In the genomic region with DNA sequence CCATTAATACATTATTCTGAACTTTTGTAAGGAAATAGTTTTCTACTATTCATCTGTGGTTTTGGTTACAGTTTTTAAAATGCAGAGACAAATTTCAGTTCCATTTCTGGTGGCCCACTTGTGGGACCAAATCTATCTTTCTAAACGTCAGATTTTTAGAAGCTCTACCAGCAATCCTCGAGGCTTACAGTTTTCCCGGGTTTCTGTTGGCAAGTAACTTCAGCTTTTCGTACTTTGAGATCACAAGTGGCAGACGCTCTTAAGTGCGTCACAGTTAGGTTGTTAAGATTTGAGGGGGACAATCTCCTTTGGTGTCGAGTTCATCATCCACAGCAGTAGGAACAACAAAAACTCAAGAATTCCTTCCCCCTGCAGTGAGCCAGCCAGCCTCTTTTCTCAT, we compare ENCODE assay signal across 15 cellular contexts.
DNase-seq lines count a peak whose midpoint lies in the region; ATAC-seq, FAIRE-seq and TF ChIP-seq lines count a peak whose summit lies in the region.
"Had no signal": no experiment of that assay in that cellular context is flagged by ENCODE, and none has a peak within 500 bp of the region (broad histone marks: within the 10 kb centered on the region; RNA-seq: fewer than 3 reads in every experiment).

No MANE protein-coding gene starts in this region.

- RAD21 ChIA-PET in GM12878 (lab: Charles Lee; ENCODE audit: unreplicated experiment) = interaction anchor here (0.7 to 5.5 kb wide), 10 partner anchors 10 to 1195 kb away, joined by 3 to 59 read pairs (median 8); no protein-coding TSS in a partner anchor

- TF ChIP-seq EP300 in GM12878 (IDR thresholded peaks at IDR 0.05; ENCODE audit: borderline replicate concordance in 1 of 2, control insufficient read depth in 1 of 2, low read depth in 2 of 2, low read length in 2 of 2) = peak in 1 of 2 experiments; percentile 56; a peak in 1 of 4 replicates

- H3K4me3 Mint-ChIP-seq in stimulated activated naive CD8-positive, alpha-beta T cell treated with anti-CD3 and anti-CD28 coated beads, Interleukin-15, Interleukin-2, amounts not matched to agents 100 ng/mL and 50 ng/mL, for 24 hours = peak overlapping the region; percentile 63

- ATAC-seq in stimulated activated naive CD8-positive, alpha-beta T cell treated with anti-CD3 and anti-CD28 coated beads, Interleukin-15, Interleukin-2, amounts not matched to agents 100 U/mL and 50 U/mL, for 24 hours = no peak
- peak; percentile 6 for ATAC-seq in HG03520 (IDR thresholded peaks at IDR 0.05; ENCODE audit: unreplicated experiment)
- peak; percentile 25 for ATAC-seq in GM12878
- ATAC-seq: HepG2 had no signal

- peaks cover 36% of the 10 kb centered on the region for H3K36me3 Mint-ChIP-seq in stimulated activated naive CD8-positive, alpha-beta T cell treated with anti-CD3 and anti-CD28 coated beads, Interleukin-15, Interleukin-2, amounts not matched to agents 100 ng/mL and 50 ng/mL, for 24 hours (ENCODE audit: low read depth)

- no peak for TF ChIP-seq POLR2A in GM12878 (IDR thresholded peaks at IDR 0.05; ENCODE audit: low read depth, low read length)
- no peak for TF ChIP-seq POLR2A in Peyer's patch (IDR thresholded peaks at IDR 0.05)

- peak overlapping the region; percentile 61; the same call in 1 of the 2 replicates for H3K9ac ChIP-seq in GM12878 (ENCODE audit: control insufficient read depth, insufficient read depth, low read length)
- H3K9ac ChIP-seq: SK-N-SH had no signal

- peak overlapping the region; percentile 88 for H3K27ac Mint-ChIP-seq in stimulated activated naive CD8-positive, alpha-beta T cell treated with anti-CD3 and anti-CD28 coated beads, Interleukin-15, Interleukin-2, amounts not matched to agents 100 ng/mL and 50 ng/mL, for 24 hours

- no peaks in the 10 kb centered on the region for H3K27me3 ChIP-seq in GM12878 (replicated peaks in 1 of 2; ENCODE audit: control insufficient read depth in 2 of 2, insufficient read depth in 2 of 2, low read length in 1 of 2)
- no peaks in the 10 kb centered on the region for H3K27me3 ChIP-seq in effector memory CD4-positive, alpha-beta T cell (replicated peaks; ENCODE audit: control insufficient read depth, insufficient read depth, low read length, poor library complexity, severe bottlenecking)
- no peaks in the 10 kb centered on the region for H3K27me3 ChIP-seq in Peyer's patch

- peaks cover 96% of the 10 kb centered on the region for H3K79me2 ChIP-seq in GM12878 (ENCODE audit: control insufficient read depth, insufficient read depth, low read length)

- no peaks in the 10 kb centered on the region; a peak in 1 of 4 replicates for H3K36me3 ChIP-seq in GM12878 (ENCODE audit: control insufficient read depth in 2 of 2, insufficient read depth in 2 of 2, low read length in 1 of 2)
- no peaks in the 10 kb centered on the region for H3K36me3 ChIP-seq in effector memory CD4-positive, alpha-beta T cell (ENCODE audit: control insufficient read depth, insufficient read depth, low read length)
- no peaks in the 10 kb centered on the region for H3K36me3 ChIP-seq in Peyer's patch
- H3K36me3 ChIP-seq: prostate gland had no signal

- H3K27ac ChIP-seq in GM12878 (ENCODE audit: control insufficient read depth, insufficient read depth) (peak overlapping the region; percentile 87), Peyer's patch (no peak overlapping the region)
- no peak overlapping the region for H3K27ac ChIP-seq in effector memory CD4-positive, alpha-beta T cell (ENCODE audit: insufficient read depth, low read length, poor library complexity, severe bottlenecking)
- H3K27ac ChIP-seq: prostate gland had no signal

- no peak for FAIRE-seq in GM12878 (lab: Jason Lieb, UNC)
- FAIRE-seq: HepG2 had no signal

- SMC1A ChIA-PET in GM12878 (lab: Charles Lee; ENCODE audit: uncharacterized antibody, unreplicated experiment) = interaction anchor here (0.6 to 20.9 kb wide), 14 partner anchors 9 to 157 kb away, joined by 3 to 301 read pairs (median 7); no protein-coding TSS in a partner anchor

- H3K4me1 ChIP-seq in GM12878 (ENCODE audit: control insufficient read depth, insufficient read depth, low read length) = peaks cover 64% of the 10 kb centered on the region
- peaks cover 3% of the 10 kb centered on the region for H3K4me1 ChIP-seq in effector memory CD4-positive, alpha-beta T cell (ENCODE audit: control insufficient read depth, insufficient read depth, low read length, poor library complexity, severe bottlenecking)
- peaks cover 0 to 43% (median 12%) of the 10 kb centered on the region in 4 donors for H3K4me1 ChIP-seq in Peyer's patch
- H3K4me1 ChIP-seq: prostate gland had no signal

- no TSS peak for BruUV-seq in GM12878 (replicated peaks; lab: Mats Ljungman, UMichigan)

- no peak overlapping the region for H3K4me3 ChIP-seq in GM12878
- no peak overlapping the region for H3K4me3 ChIP-seq in effector memory CD4-positive, alpha-beta T cell (ENCODE audit: insufficient read depth, low read depth, low read length, poor library complexity, severe bottlenecking)
- no peak overlapping the region for H3K4me3 ChIP-seq in Peyer's patch
- H3K4me3 ChIP-seq: prostate gland had no signal

- intact Hi-C loops in GM12878 (cut with micrococcal nuclease; ENCODE audit: unreplicated experiment) = loop anchor here (2.0 to 5.0 kb wide), 2 partner anchors 19 to 429 kb away; no protein-coding TSS in a partner anchor

- no peaks in the 10 kb centered on the region for H3K9me3 ChIP-seq in GM12878 (replicated peaks; ENCODE audit: control insufficient read depth, insufficient read depth, low read length)
- no peaks in the 10 kb centered on the region for H3K9me3 ChIP-seq in effector memory CD4-positive, alpha-beta T cell (ENCODE audit: control insufficient read depth, low read length)
- no peaks in the 10 kb centered on the region for H3K9me3 ChIP-seq in Peyer's patch
- H3K9me3 ChIP-seq: prostate gland, SK-N-SH had no signal

- H3K4me1 Mint-ChIP-seq in stimulated activated naive CD8-positive, alpha-beta T cell treated with anti-CD3 and anti-CD28 coated beads, Interleukin-15, Interleukin-2, amounts not matched to agents 100 ng/mL and 50 ng/mL, for 24 hours (ENCODE audit: low read depth) = peaks cover 85% of the 10 kb centered on the region

- no peak overlapping the region for H2AFZ ChIP-seq in GM12878 (ENCODE audit: control insufficient read depth, low read depth, low read length)

- no peak for DNase-seq in stimulated activated naive CD8-positive, alpha-beta T cell treated with anti-CD3 and anti-CD28 coated beads, Interleukin-15, Interleukin-2, amounts not matched to agents 100 U/mL and 50 U/mL, for 24 hours
- DNase-seq in GM12878 (ENCODE audit: low read depth, low spot score) (no peak), DMS79 treated with DMSO at 0.1 percent for 48 hours (lab: John Stamatoyannopoulos, UW) (no peak), Peyer's patch (no peak), NCI-H2227 treated with DMSO at 0.1 percent for 48 hours (lab: John Stamatoyannopoulos, UW) (no peak)
- DNase-seq in effector memory CD4-positive, alpha-beta T cell = no peak
- DNase-seq: activated CD4-positive, CD25-positive, alpha-beta regulatory T cell treated with anti-CD3 and anti-CD28 coated beads, Interleukin-2, amount 50 U/mL, for 72 hours; AML-193; cortex of kidney; NCI-H187; SK-N-SH had no signal

- POLR2A ChIA-PET in GM12878 (lab: Charles Lee) = interaction anchor here (0.6 to 1.9 kb wide), 10 partner anchors 14 to 82 kb away, joined by 3 to 14 read pairs (median 4); no protein-coding TSS in a partner anchor

- 18% methylated on average over 7 of the region's 7 CpGs for WGBS in GM12878 (ENCODE audit: insufficient coverage, insufficient replicate concordance, low lambda C conversion rate, missing lambda C conversion rate)

- peak overlapping the region; percentile 79 for H3K4me2 ChIP-seq in GM12878 (ENCODE audit: control insufficient read depth, insufficient read depth)
- H3K4me2 ChIP-seq: SK-N-SH had no signal

- TF ChIP-seq RAD21 in GM12878 (IDR thresholded peaks at IDR 0.05; ENCODE audit: insufficient read depth, low read depth, low read length) = no peak

- no peaks in the 10 kb centered on the region for H3K27me3 Mint-ChIP-seq in stimulated activated naive CD8-positive, alpha-beta T cell treated with anti-CD3 and anti-CD28 coated beads, Interleukin-15, Interleukin-2, amounts not matched to agents 100 ng/mL and 50 ng/mL, for 24 hours

- no peaks in the 10 kb centered on the region for H4K20me1 ChIP-seq in GM12878 (ENCODE audit: control insufficient read depth, insufficient read depth)

- no peaks in the 10 kb centered on the region for H3K9me3 Mint-ChIP-seq in stimulated activated naive CD8-positive, alpha-beta T cell treated with anti-CD3 and anti-CD28 coated beads, Interleukin-15, Interleukin-2, amounts not matched to agents 100 ng/mL and 50 ng/mL, for 24 hours

- CTCF ChIA-PET in GM12878 (lab: Yijun Ruan, JAX) = interaction anchor here (0.9 to 2.9 kb wide), 7 partner anchors 13 to 900 kb away, joined by 3 to 15 read pairs (median 5); no protein-coding TSS in a partner anchor

- in situ Hi-C loops in GM12878 (cut with MboI) = no loop called here

- TF ChIP-seq CTCF in GM12878 (IDR thresholded peaks at IDR 0.05 in 2 of 3, conservative IDR thresholded peaks at IDR 0.05 in 1 of 3; ENCODE audit: control insufficient read depth in 2 of 3, extremely low read depth in 1 of 3, insufficient read depth in 1 of 3, low read depth in 3 of 3, low read length in 3 of 3) = no peak
- no peak for TF ChIP-seq CTCF in Peyer's patch (IDR thresholded peaks at IDR 0.05)

TF ChIP-seq in GM12878, 131 proteins besides CTCF, POLR2A, EP300 and RAD21 (continues in another document):
- TF ChIP-seq CREB1 (IDR thresholded peaks at IDR 0.05; ENCODE audit: low read depth) (peak; percentile 64; the same call in 1 of the 2 replicates), IKZF1 (conservative IDR thresholded peaks at IDR 0.05) (peak; percentile 57; the same call in 1 of the 2 replicates), NFIC (IDR thresholded peaks at IDR 0.05; ENCODE audit: low read depth, low read length) (peak; percentile 38; the same call in 1 of the 2 replicates), IKZF2 (IDR thresholded peaks at IDR 0.05) (peak; percentile 45 to 63; a peak in 2 of 4 replicates)
